ENCODE assay signal across 37 cellular contexts in genomic region chr17:8312726-8313600, GRCh38. TPM values are rescaled to one million over a fixed set of nuclear protein-coding genes. Genes with fewer than 3 reads are reported as not detected.
DNase-seq lines count a peak whose midpoint lies in the region; ATAC-seq, FAIRE-seq and TF ChIP-seq lines count a peak whose summit lies in the region.
"Had no signal": no experiment of that assay in that cellular context is flagged by ENCODE, and none has a peak within 500 bp of the region (broad histone marks: within the 10 kb centered on the region; RNA-seq: fewer than 3 reads in every experiment).

No MANE protein-coding gene starts in this region.

- H3K4me1 ChIP-seq in A549 (no peaks in the 10 kb centered on the region), esophagus muscularis mucosa (peaks cover 12 to 22% (median 15%) of the 10 kb centered on the region in 4 donors)
- H3K4me1 ChIP-seq: HAP-1 had no signal

- no peaks in the 10 kb centered on the region for H3K4me1 Mint-ChIP-seq in IgD-negative memory B cell

- peaks cover 0 to 52% (median 2%) of the 10 kb centered on the region in 4 donors for H3K36me3 ChIP-seq in esophagus muscularis mucosa
- H3K36me3 ChIP-seq: BLaER1, brain microvascular endothelial cell, HAP-1 had no signal

- H3K36me3 Mint-ChIP-seq in IgD-negative memory B cell: peaks cover 5% of the 10 kb centered on the region
- H3K36me3 Mint-ChIP-seq: stimulated activated effector memory CD8-positive, alpha-beta T cell treated with anti-CD3 and anti-CD28 coated beads, Interleukin-12 subunit alpha, Interleukin-12 subunit beta, amount 100 ng/mL, for 72 hours had no signal

- H3K27me3 Mint-ChIP-seq in IgD-negative memory B cell: peaks cover 12% of the 10 kb centered on the region

- TF ChIP-seq EP300 in A549 (IDR thresholded peaks at IDR 0.05) (no peak), esophagus muscularis mucosa (IDR thresholded peaks at IDR 0.05) (no peak)

- intact Hi-C loops in esophagus muscularis mucosa (cut with DNase I): no loop called here

- CTCF ChIA-PET in A549 (lab: Yijun Ruan, JAX): interaction anchor here (0.7 to 7.0 kb wide), 4 partner anchors 13 to 450 kb away, joined by 3 to 39 read pairs (median 4); partner anchors contain the start of gene SLC25A35

- peak; percentile 20 to 38; a peak in 4 of 6 replicates for ATAC-seq in A549
- ATAC-seq in HG03565 (IDR thresholded peaks at IDR 0.05; ENCODE audit: unreplicated experiment): no peak
- no peak for ATAC-seq in GM19463 (IDR thresholded peaks at IDR 0.05; ENCODE audit: unreplicated experiment)
- ATAC-seq: activated CD4-positive, CD25-positive, alpha-beta regulatory T cell treated with anti-CD3 and anti-CD28 coated beads, Interleukin-2, amount 50 U/mL, for 24 hours; right cardiac atrium; stimulated activated effector memory CD8-positive, alpha-beta T cell treated with anti-CD3 and anti-CD28 coated beads, Interleukin-12 subunit alpha, Interleukin-12 subunit beta, amount 100 ng/mL, for 72 hours had no signal

- TF ChIP-seq RAD21 in A549 (conservative IDR thresholded peaks at IDR 0.05 in 1 of 2, IDR thresholded peaks at IDR 0.05 in 1 of 2): no peak

- H3K9me3 Mint-ChIP-seq in IgD-negative memory B cell: no peaks in the 10 kb centered on the region
- H3K9me3 Mint-ChIP-seq: activated naive CD4-positive, alpha-beta T cell treated with anti-CD3 and anti-CD28 coated beads for 36 hours; activated T-helper 1 cell treated with anti-CD3 and anti-CD28 coated beads, Interleukin-12 subunit alpha, Interleukin-12 subunit beta, Interleukin-2, Interleukin-4 antibody, amounts not matched to agents 30 ng/mL and 10 ng/mL and 1 ng/mL, durations not matched to agents 14 hours and 24 hours and 36 hours; stimulated activated effector memory CD8-positive, alpha-beta T cell treated with anti-CD3 and anti-CD28 coated beads, Interleukin-12 subunit alpha, Interleukin-12 subunit beta, amount 100 ng/mL, for 72 hours; T-helper 1 cell treated with Interleukin-12 subunit alpha and Interleukin-12 subunit beta and Interleukin-4 antibody, amounts not matched to agents 30 μg/mL and 1 μg/mL, for 36 hours had no signal

- POLR2A ChIA-PET in A549 (lab: Yijun Ruan, JAX): no interaction called here

- H3K4me3 ChIP-seq in A549 (no peak overlapping the region), esophagus muscularis mucosa (peak overlapping the region in 3 of 4 donors; percentile 35 to 50 (median 37))
- H3K4me3 ChIP-seq: BLaER1, HAP-1 had no signal

- H3K27ac ChIP-seq in A549: no peak overlapping the region
- H3K27ac ChIP-seq in esophagus muscularis mucosa (replicated peaks in 1 of 4): no peak overlapping the region
- H3K27ac ChIP-seq: BLaER1, brain microvascular endothelial cell, parathyroid adenoma had no signal

- no peak overlapping the region for H3K4me2 ChIP-seq in A549
- H3K4me2 ChIP-seq: BLaER1 had no signal

- no peak for FAIRE-seq in A549 (lab: Jason Lieb, UNC)

- peak overlapping the region in 2 of 3 donors; percentile 2 to 71 for H3K27ac Mint-ChIP-seq in IgD-negative memory B cell
- H3K27ac Mint-ChIP-seq: activated naive CD4-positive, alpha-beta T cell treated with anti-CD3 and anti-CD28 coated beads for 36 hours; activated T-helper 1 cell treated with anti-CD3 and anti-CD28 coated beads, Interleukin-12 subunit alpha, Interleukin-12 subunit beta, Interleukin-2, Interleukin-4 antibody, amounts not matched to agents 30 ng/mL and 10 ng/mL and 1 ng/mL, durations not matched to agents 14 hours and 24 hours and 36 hours; stimulated activated effector memory CD8-positive, alpha-beta T cell treated with anti-CD3 and anti-CD28 coated beads, Interleukin-12 subunit alpha, Interleukin-12 subunit beta, amount 100 ng/mL, for 72 hours; T-helper 1 cell treated with Interleukin-12 subunit alpha and Interleukin-12 subunit beta and Interleukin-4 antibody, amounts not matched to agents 30 μg/mL and 1 μg/mL, for 36 hours had no signal

- TF ChIP-seq CTCF in A549 (IDR thresholded peaks at IDR 0.05) (no peak), esophagus muscularis mucosa (IDR thresholded peaks at IDR 0.05) (no peak)

- DNase-seq in A549 (ENCODE audit: low read depth in 1 of 2, low spot score in 1 of 2) (no peak), esophagus muscularis mucosa (ENCODE audit: extremely low spot score) (no peak), NCI-H1694 treated with DMSO at 0.1 percent for 48 hours (lab: John Stamatoyannopoulos, UW) (no peak)
- DNase-seq: activated CD4-positive, alpha-beta T cell treated with anti-CD3 and anti-CD28 coated beads, Interleukin-2, amount 50 U/mL, for 48 hours; activated naive CD4-positive, alpha-beta T cell treated with anti-CD3 and anti-CD28 coated beads for 36 hours; amniotic stem cell; brain microvascular endothelial cell; DMS79; effector CD4-positive, alpha-beta T cell; erythroblast; GF-D8; head of caudate nucleus; NCI-H1092 treated with DMSO at 0.1 percent for 48 hours; NCI-H1930; NCI-H345; NCI-H774; stimulated activated CD4-positive, alpha-beta T cell treated with anti-CD3 and anti-CD28 coated beads, Interleukin-12 subunit alpha, Interleukin-12 subunit beta, amount 100 ng/mL, for 4 hours; stimulated activated CD4-positive, alpha-beta T cell treated with anti-CD3 and anti-CD28 coated beads, Interleukin-4, amount 100 ng/mL, for 24 hours; substantia nigra had no signal

- no peak overlapping the region for H3K4me3 Mint-ChIP-seq in IgD-negative memory B cell
- H3K4me3 Mint-ChIP-seq: activated naive CD4-positive, alpha-beta T cell treated with anti-CD3 and anti-CD28 coated beads for 36 hours; activated T-helper 1 cell treated with anti-CD3 and anti-CD28 coated beads, Interleukin-12 subunit alpha, Interleukin-12 subunit beta, Interleukin-2, Interleukin-4 antibody, amounts not matched to agents 30 ng/mL and 10 ng/mL and 1 ng/mL, durations not matched to agents 14 hours and 24 hours and 36 hours; stimulated activated effector memory CD8-positive, alpha-beta T cell treated with anti-CD3 and anti-CD28 coated beads, Interleukin-12 subunit alpha, Interleukin-12 subunit beta, amount 100 ng/mL, for 72 hours; T-helper 1 cell treated with Interleukin-12 subunit alpha and Interleukin-12 subunit beta and Interleukin-4 antibody, amounts not matched to agents 30 μg/mL and 1 μg/mL, for 36 hours had no signal

- peaks cover 0 to 79% (median 18%) of the 10 kb centered on the region in 4 donors for H3K27me3 ChIP-seq in esophagus muscularis mucosa

- WGBS in A549 (ENCODE audit: missing lambda C conversion rate): 34% methylated on average over 7 of the region's 16 CpGs
- 59% methylated on average over 16 of the region's 16 CpGs for WGBS in esophagus muscularis mucosa

- TF ChIP-seq POLR2A in A549 (IDR thresholded peaks at IDR 0.05; ENCODE audit: low read length) (no peak), esophagus muscularis mucosa (IDR thresholded peaks at IDR 0.05; ENCODE audit: low read depth) (no peak)

- H3K9me3 ChIP-seq in A549 (no peaks in the 10 kb centered on the region), esophagus muscularis mucosa (no peaks in the 10 kb centered on the region)
- H3K9me3 ChIP-seq: BLaER1, HAP-1 had no signal

TF ChIP-seq in A549, 52 proteins besides CTCF, POLR2A, EP300 and RAD21 (continues in another document):
- TF ChIP-seq HEYL (CRISPR knock-in tag; IDR thresholded peaks at IDR 0.05) (no peak), CHD2 (IDR thresholded peaks at IDR 0.05; ENCODE audit: low read length, partially characterized antibody) (no peak), EHF (CRISPR knock-in tag; IDR thresholded peaks at IDR 0.05) (no peak), RCOR1 (IDR thresholded peaks at IDR 0.05; ENCODE audit: low read depth, low read length) (no peak)

RNA-seq across cellular contexts. Expression of gene ARHGEF15, which starts 2.9 kb away (rescaled TPM):
- polyA plus RNA-seq in A549 (2011; rRNA removed): not detected in 2 replicates
- polyA plus RNA-seq in A549 (2012; cell fraction: cytosol; rRNA removed): not detected in 2 replicates
- not detected in 2 replicates for polyA plus RNA-seq in A549 (2012; cell fraction: nucleus; rRNA removed)
- polyA plus RNA-seq in A549 (2017; fragmentation: RNase III; extraction: RNeasy Plus Mini Kit Qiagen cat#74134 plus additional on column Dnase treatment): not detected in 3 replicates
- polyA minus RNA-seq in A549 (2011; rRNA and poly(A)+ RNA removed): not detected in 2 replicates
- not detected for polyA plus RNA-seq in IgD-negative memory B cell
- total RNA-seq in esophagus muscularis mucosa: 10 to 100 TPM in 2 of 4 donors, 1 to 10 TPM in 2; 3.3 to 19.8 (median 12.6) TPM
- total RNA-seq: activated naive CD4-positive, alpha-beta T cell treated with anti-CD3 and anti-CD28 coated beads for 36 hours; activated T-helper 1 cell treated with anti-CD3 and anti-CD28 coated beads, Interleukin-12 subunit alpha, Interleukin-12 subunit beta, Interleukin-2, Interleukin-4 antibody, amounts not matched to agents 30 ng/mL and 10 ng/mL and 1 ng/mL, durations not matched to agents 14 hours and 24 hours and 36 hours; fibroblast of villous mesenchyme; M059J; RPMI7951; SK-MEL-5 had no signal
- polyA plus RNA-seq: AG04450 had no signal

RNA-seq across cellular contexts. Expression of gene SLC25A35, which starts 17.8 kb away (rescaled TPM):
- polyA plus RNA-seq in A549 (2011; rRNA removed) (6.8 and 9.1 TPM in 2 replicates), A549 (2017; fragmentation: RNase III; extraction: RNeasy Plus Mini Kit Qiagen cat#74134 plus additional on column Dnase treatment) (7.5 to 11.2 TPM (median 10.1 TPM) in 3 replicates), IgD-negative memory B cell (1.7 TPM)
- 10.0 and 11.0 TPM in 2 replicates for polyA plus RNA-seq in A549 (2012; cell fraction: cytosol; rRNA removed)
- 44.4 and 54.5 TPM in 2 replicates for polyA plus RNA-seq in A549 (2012; cell fraction: nucleus; rRNA removed)
- 6.2 and 6.5 TPM in 2 replicates for polyA minus RNA-seq in A549 (2011; rRNA and poly(A)+ RNA removed)
- total RNA-seq in esophagus muscularis mucosa: 1 to 10 TPM in 3 of 4 donors, under 1 TPM in 1; 0.99 to 2.5 (median 1.3) TPM

RNA-seq across cellular contexts. Expression of gene RANGRF, which starts 24.5 kb away (rescaled TPM):
- polyA plus RNA-seq in A549 (2011; rRNA removed) (56.4 and 60.4 TPM in 2 replicates), A549 (2017; fragmentation: RNase III; extraction: RNeasy Plus Mini Kit Qiagen cat#74134 plus additional on column Dnase treatment) (43.6 to 49.0 TPM (median 47.2 TPM) in 3 replicates), IgD-negative memory B cell (67.4 TPM)
- polyA plus RNA-seq in A549 (2012; cell fraction: cytosol; rRNA removed): 72.1 and 75.8 TPM in 2 replicates
- polyA plus RNA-seq in A549 (2012; cell fraction: nucleus; rRNA removed): 52.5 and 57.7 TPM in 2 replicates
- polyA minus RNA-seq in A549 (2011; rRNA and poly(A)+ RNA removed): 28.6 and 34.9 TPM in 2 replicates
- total RNA-seq in esophagus muscularis mucosa: 10 to 100 TPM; 26.5 to 43.6 (median 34.4) TPM

RNA-seq across cellular contexts. Expression of gene ODF4, which starts 26.7 kb away (rescaled TPM):
- polyA plus RNA-seq in A549 (2011; rRNA removed): not detected in 2 replicates
- polyA plus RNA-seq in A549 (2012; cell fraction: cytosol; rRNA removed): not detected in 2 replicates
- not detected in 2 replicates for polyA plus RNA-seq in A549 (2012; cell fraction: nucleus; rRNA removed)
- not detected in 3 replicates for polyA plus RNA-seq in A549 (2017; fragmentation: RNase III; extraction: RNeasy Plus Mini Kit Qiagen cat#74134 plus additional on column Dnase treatment)
- not detected in 2 replicates for polyA minus RNA-seq in A549 (2011; rRNA and poly(A)+ RNA removed)
- not detected for polyA plus RNA-seq in IgD-negative memory B cell
- not detected for total RNA-seq in esophagus muscularis mucosa
- total RNA-seq: activated naive CD4-positive, alpha-beta T cell treated with anti-CD3 and anti-CD28 coated beads for 36 hours; activated T-helper 1 cell treated with anti-CD3 and anti-CD28 coated beads, Interleukin-12 subunit alpha, Interleukin-12 subunit beta, Interleukin-2, Interleukin-4 antibody, amounts not matched to agents 30 ng/mL and 10 ng/mL and 1 ng/mL, durations not matched to agents 14 hours and 24 hours and 36 hours; fibroblast of villous mesenchyme; M059J; right cardiac atrium; RPMI7951; SK-MEL-5; ureter had no signal
- polyA plus RNA-seq: AG04450, neural cell, right cardiac atrium had no signal

Comparison
In these comparisons a context has a peak if more than half of its experiments do, and no peak if none do; other contexts are left out.
1. ATAC-seq: peak in A549 (2 of 2); none in HG03565 (single experiment) and GM19463 (single experiment).